9 cellular contexts compared by ENCODE assay signal in the genomic region with DNA sequence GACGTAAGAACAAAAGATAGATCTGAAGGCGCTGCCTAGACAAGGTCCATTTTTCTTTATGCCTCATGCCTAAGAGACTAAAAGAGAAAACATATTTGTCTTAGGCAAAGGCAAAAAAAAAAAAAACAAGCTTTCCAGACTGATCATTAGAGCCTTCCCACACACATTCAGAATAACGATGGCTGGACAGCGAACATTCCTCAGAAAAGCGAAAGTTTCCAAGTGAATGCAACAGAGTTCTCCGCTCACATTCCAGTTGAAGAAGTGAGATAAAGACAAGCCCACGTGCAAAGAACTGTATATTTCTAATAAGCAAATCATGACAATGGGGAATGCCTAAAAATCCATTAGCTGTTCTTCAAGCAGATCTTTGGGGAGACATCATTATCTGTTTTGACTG.
DNase-seq lines count a peak whose midpoint lies in the region; ATAC-seq and TF ChIP-seq lines count a peak whose summit lies in the region.
"Had no signal": no experiment of that assay in that cellular context is flagged by ENCODE, and none has a peak within 500 bp of the region (broad histone marks: within the 10 kb centered on the region; RNA-seq: fewer than 3 reads in every experiment).

No MANE protein-coding gene starts in this region.

- intact Hi-C loops in heart right ventricle (cut with DNase I), result loop anchor here in 9 of 10 donors (5.0 to 10.0 kb wide), 8 partner anchors 109 to 1359 kb away; no protein-coding TSS in a partner anchor
- intact Hi-C loops in cardiac septum (cut with DNase I), result loop anchor here (10.0 kb wide), 2 partner anchors 639 to 1359 kb away; no protein-coding TSS in a partner anchor
- intact Hi-C loops in lower lobe of right lung (cut with DNase I), result no loop called here
- intact Hi-C loops in uterus (cut with DNase I; ENCODE audit: low total_unique reads), result no loop called here

- no peak overlapping the region for H3K27ac ChIP-seq in heart right ventricle
- no peak overlapping the region for H3K27ac ChIP-seq in coronary artery
- no peak overlapping the region for H3K27ac ChIP-seq in lower lobe of right lung
- H3K27ac ChIP-seq in uterus, result peak overlapping the region in 1 of 2 donors; percentile 34
- no peak overlapping the region for H3K27ac ChIP-seq in CD8-positive, alpha-beta memory T cell (ENCODE audit: low read depth, low read length)
- H3K27ac ChIP-seq in Peyer's patch, result no peak overlapping the region
- H3K27ac ChIP-seq: suprapubic skin had no signal

- H3K36me3 Mint-ChIP-seq in CD8-positive, alpha-beta memory T cell, result no peaks in the 10 kb centered on the region

- H3K9me3 ChIP-seq in heart right ventricle, result no peaks in the 10 kb centered on the region
- H3K9me3 ChIP-seq in lower lobe of right lung, result no peaks in the 10 kb centered on the region
- no peaks in the 10 kb centered on the region for H3K9me3 ChIP-seq in uterus
- no peaks in the 10 kb centered on the region for H3K9me3 ChIP-seq in CD8-positive, alpha-beta memory T cell (ENCODE audit: low read length)
- no peaks in the 10 kb centered on the region for H3K9me3 ChIP-seq in Peyer's patch
- H3K9me3 ChIP-seq in HAP-1, result no peaks in the 10 kb centered on the region
- H3K9me3 ChIP-seq: suprapubic skin had no signal

- DNase-seq in heart right ventricle (no peak), cardiac septum (ENCODE audit: low spot score) (no peak), coronary artery (ENCODE audit: low spot score) (no peak), lower lobe of right lung (no peak), uterus (no peak), Peyer's patch (no peak), HAP-1 (ENCODE audit: low spot score in 2 of 2) (no peak)
- DNase-seq in CD8-positive, alpha-beta memory T cell, result no peak

- no peak for TF ChIP-seq POLR2A in uterus (IDR thresholded peaks at IDR 0.05)
- no peak for TF ChIP-seq POLR2A in Peyer's patch (IDR thresholded peaks at IDR 0.05)

- 42 to 49% methylated on average over 7 of the region's 7 CpGs for WGBS in heart right ventricle, 2 donors

- H3K9me3 Mint-ChIP-seq in CD8-positive, alpha-beta memory T cell, result no peaks in the 10 kb centered on the region

- peaks cover 0 to 7% (median 0%) of the 10 kb centered on the region in 7 donors for H3K27me3 ChIP-seq in heart right ventricle
- no peaks in the 10 kb centered on the region for H3K27me3 ChIP-seq in lower lobe of right lung (ENCODE audit: low read depth)
- H3K27me3 ChIP-seq in uterus, result no peaks in the 10 kb centered on the region
- no peaks in the 10 kb centered on the region for H3K27me3 ChIP-seq in CD8-positive, alpha-beta memory T cell (ENCODE audit: insufficient read depth, low read length, poor library complexity, severe bottlenecking)
- H3K27me3 ChIP-seq in Peyer's patch, result no peaks in the 10 kb centered on the region
- no peaks in the 10 kb centered on the region for H3K27me3 ChIP-seq in HAP-1 (ENCODE audit: low read depth)
- H3K27me3 ChIP-seq: suprapubic skin had no signal

- H3K4me3 ChIP-seq in heart right ventricle (peak overlapping the region in 6 of 10 donors; percentile 6 to 40 (median 29)), coronary artery (peak overlapping the region; percentile 62), lower lobe of right lung (peak overlapping the region; percentile 15), uterus (peak overlapping the region; percentile 13 to 18), Peyer's patch (no peak overlapping the region), HAP-1 (no peak overlapping the region)
- no peak overlapping the region for H3K4me3 ChIP-seq in CD8-positive, alpha-beta memory T cell (ENCODE audit: low read length)
- H3K4me3 ChIP-seq: suprapubic skin had no signal

- no peak overlapping the region for H3K27ac Mint-ChIP-seq in CD8-positive, alpha-beta memory T cell

- POLR2A ChIA-PET in CD8-positive, alpha-beta memory T cell (lab: Charles Lee), result no interaction called here

- H3K4me1 Mint-ChIP-seq in CD8-positive, alpha-beta memory T cell, result no peaks in the 10 kb centered on the region

- TF ChIP-seq CTCF in heart right ventricle (IDR thresholded peaks at IDR 0.05) (no peak), coronary artery (IDR thresholded peaks at IDR 0.05) (no peak), lower lobe of right lung (IDR thresholded peaks at IDR 0.05) (no peak), uterus (IDR thresholded peaks at IDR 0.05) (no peak), Peyer's patch (IDR thresholded peaks at IDR 0.05) (no peak)

- ATAC-seq in heart right ventricle (no peak), lower lobe of right lung (no peak)

- H3K27me3 Mint-ChIP-seq in CD8-positive, alpha-beta memory T cell, result peaks cover 6 to 11% of the 10 kb centered on the region in 2 donors

- CTCF ChIA-PET in CD8-positive, alpha-beta memory T cell (lab: Charles Lee), result no interaction called here

- in situ Hi-C loops in HAP-1 (cut with MboI; ENCODE audit: low sequenced_read_pairs), result no loop called here

- H3K36me3 ChIP-seq in heart right ventricle (no peaks in the 10 kb centered on the region), lower lobe of right lung (no peaks in the 10 kb centered on the region), uterus (no peaks in the 10 kb centered on the region), Peyer's patch (no peaks in the 10 kb centered on the region), HAP-1 (replicated peaks) (no peaks in the 10 kb centered on the region)
- H3K36me3 ChIP-seq in CD8-positive, alpha-beta memory T cell (ENCODE audit: insufficient read depth, low read length), result no peaks in the 10 kb centered on the region
- H3K36me3 ChIP-seq: suprapubic skin had no signal

- H3K4me1 ChIP-seq in heart right ventricle (no peaks in the 10 kb centered on the region), lower lobe of right lung (no peaks in the 10 kb centered on the region), uterus (no peaks in the 10 kb centered on the region), Peyer's patch (no peaks in the 10 kb centered on the region), HAP-1 (peaks cover 7% of the 10 kb centered on the region)
- no peaks in the 10 kb centered on the region for H3K4me1 ChIP-seq in CD8-positive, alpha-beta memory T cell (ENCODE audit: insufficient read depth, low read length)
- H3K4me1 ChIP-seq: suprapubic skin had no signal

- no peak overlapping the region for H3K4me3 Mint-ChIP-seq in CD8-positive, alpha-beta memory T cell

Comparison
In these comparisons a context has a peak if more than half of its experiments do, and no peak if none do; other contexts are left out.
1. H3K4me3 ChIP-seq: peak in heart right ventricle (6 of 10), coronary artery (single experiment), lower lobe of right lung (single experiment) and uterus (2 of 2); none in CD8-positive, alpha-beta memory T cell (single experiment), Peyer's patch (0 of 4) and HAP-1 (single experiment).
2. intact Hi-C loops: an anchor here in heart right ventricle (5.0 to 10.0 kb wide) and cardiac septum (10.0 kb wide); none called in lower lobe of right lung and uterus.